ENCODE assay signal across 13 cellular contexts in genomic region chr11:67344264-67344663, GRCh38. TPM values are rescaled to one million over a fixed set of nuclear protein-coding genes. Genes with fewer than 3 reads are reported as not detected.
DNase-seq lines count a peak whose midpoint lies in the region; ATAC-seq and TF ChIP-seq lines count a peak whose summit lies in the region.
"Had no signal": no experiment of that assay in that cellular context is flagged by ENCODE, and none has a peak within 500 bp of the region (broad histone marks: within the 10 kb centered on the region; RNA-seq: fewer than 3 reads in every experiment).

No MANE protein-coding gene starts in this region.

- H3K9me2 ChIP-seq in PC-3 (replicated peaks; ENCODE audit: low read length), result no peaks in the 10 kb centered on the region

- no peaks in the 10 kb centered on the region for H3K9me3 Mint-ChIP-seq in activated CD8-positive, alpha-beta memory T cell treated with anti-CD3 and anti-CD28 coated beads, Interleukin-2, amount 10 ng/mL, durations not matched to agents 7 days and 5 days (ENCODE audit: low read depth)
- H3K9me3 Mint-ChIP-seq in activated naive CD8-positive, alpha-beta T cell treated with anti-CD3 and anti-CD28 coated beads for 36 hours, result no peaks in the 10 kb centered on the region

- H3K4me3 Mint-ChIP-seq in activated CD8-positive, alpha-beta memory T cell treated with anti-CD3 and anti-CD28 coated beads, Interleukin-2, amount 10 ng/mL, durations not matched to agents 7 days and 5 days, result no peak overlapping the region
- peak overlapping the region; percentile 38 for H3K4me3 Mint-ChIP-seq in activated naive CD8-positive, alpha-beta T cell treated with anti-CD3 and anti-CD28 coated beads for 36 hours

- peak; percentile 17 for ATAC-seq in activated CD8-positive, alpha-beta memory T cell treated with anti-CD3 and anti-CD28 coated beads, Interleukin-2, amount 10 ng/mL, durations not matched to agents 7 days and 5 days
- ATAC-seq in PC-3, result no peak
- ATAC-seq in stimulated activated naive CD8-positive, alpha-beta T cell treated with anti-CD3 and anti-CD28 coated beads, Interleukin-15, Interleukin-2, amounts not matched to agents 100 U/mL and 50 U/mL, for 24 hours, result peak; percentile 44
- ATAC-seq in HG02571 (IDR thresholded peaks at IDR 0.05; ENCODE audit: unreplicated experiment), result no peak
- ATAC-seq: esophagus mucosa had no signal

- peak overlapping the region; percentile 66 for H3K27ac Mint-ChIP-seq in activated CD8-positive, alpha-beta memory T cell treated with anti-CD3 and anti-CD28 coated beads, Interleukin-2, amount 10 ng/mL, durations not matched to agents 7 days and 5 days
- peak overlapping the region; percentile 85 for H3K27ac Mint-ChIP-seq in activated naive CD8-positive, alpha-beta T cell treated with anti-CD3 and anti-CD28 coated beads for 36 hours

- H3K4me1 ChIP-seq in PC-3 (ENCODE audit: insufficient read depth, low read length), result peaks cover 38% of the 10 kb centered on the region
- H3K4me1 ChIP-seq: HAP-1 had no signal

- DNase-seq in activated CD8-positive, alpha-beta memory T cell treated with anti-CD3 and anti-CD28 coated beads, Interleukin-2, amount 10 ng/mL, durations not matched to agents 7 days and 5 days, result no peak
- DNase-seq in activated CD8-positive, alpha-beta memory T cell treated with anti-CD3 and anti-CD28 coated beads for 24 hours, result no peak
- no peak for DNase-seq in PC-3
- DNase-seq in activated naive CD8-positive, alpha-beta T cell treated with anti-CD3 and anti-CD28 coated beads for 36 hours, result peak; percentile 17
- DNase-seq in stimulated activated naive CD8-positive, alpha-beta T cell treated with anti-CD3 and anti-CD28 coated beads, Interleukin-15, Interleukin-2, amounts not matched to agents 100 U/mL and 50 U/mL, for 24 hours, result no peak
- DNase-seq in SIG-M5 (lab: John Stamatoyannopoulos, UW), result no peak
- DNase-seq in substantia nigra (lab: John Stamatoyannopoulos, UW), result no peak
- DNase-seq: DMS53, NCI-H1092 treated with DMSO at 0.1 percent for 48 hours had no signal

- no peaks in the 10 kb centered on the region for H3K9me3 ChIP-seq in PC-3 (ENCODE audit: low read length)
- H3K9me3 ChIP-seq: HAP-1 had no signal

- H3F3A ChIP-seq in PC-3 (ENCODE audit: low read length, unreplicated experiment), result peaks cover 8% of the 10 kb centered on the region

- TF ChIP-seq CTCF in PC-3 (conservative IDR thresholded peaks at IDR 0.05; ENCODE audit: low read depth, low read length), result no peak

- H4K20me1 ChIP-seq in PC-3 (ENCODE audit: low read length), result no peaks in the 10 kb centered on the region

- no peaks in the 10 kb centered on the region for H3K79me2 ChIP-seq in PC-3 (ENCODE audit: low read length)

- H3K27me3 ChIP-seq in PC-3 (ENCODE audit: low read length), result no peaks in the 10 kb centered on the region

- intact Hi-C loops in PC-3 (cut with micrococcal nuclease), result loop anchor here (2.0 kb wide), 1 partner anchor 77 kb away; the partner anchor contains the start of gene GRK2

- CTCF ChIA-PET in activated CD8-positive, alpha-beta memory T cell treated with anti-CD3 and anti-CD28 coated beads, Interleukin-2, amount 10 ng/mL, durations not matched to agents 7 days and 5 days (lab: Charles Lee), result interaction anchor here (0.7 to 4.5 kb wide), 5 partner anchors 14 to 37 kb away, joined by 4 to 55 read pairs (median 24); partner anchors contain the start of gene CLCF1
- CTCF ChIA-PET in PC-3 (lab: Charles Lee), result interaction anchor here (0.6 to 3.0 kb wide), 3 partner anchors 21 to 37 kb away, joined by 3 to 55 read pairs (median 9); no protein-coding TSS in a partner anchor

- H3K4me3 ChIP-seq in PC-3 (ENCODE audit: low read length), result no peak overlapping the region
- H3K4me3 ChIP-seq: HAP-1, lung had no signal

- no peak overlapping the region for H2AFZ ChIP-seq in PC-3 (ENCODE audit: low read length)

- H3K36me3 ChIP-seq in PC-3 (ENCODE audit: low read depth, low read length), result no peaks in the 10 kb centered on the region
- H3K36me3 ChIP-seq: HAP-1 had no signal

- no peaks in the 10 kb centered on the region for H3K36me3 Mint-ChIP-seq in activated CD8-positive, alpha-beta memory T cell treated with anti-CD3 and anti-CD28 coated beads, Interleukin-2, amount 10 ng/mL, durations not matched to agents 7 days and 5 days
- no peaks in the 10 kb centered on the region for H3K36me3 Mint-ChIP-seq in activated naive CD8-positive, alpha-beta T cell treated with anti-CD3 and anti-CD28 coated beads for 36 hours

- H3K4me1 Mint-ChIP-seq in activated CD8-positive, alpha-beta memory T cell treated with anti-CD3 and anti-CD28 coated beads, Interleukin-2, amount 10 ng/mL, durations not matched to agents 7 days and 5 days, result peaks cover 29% of the 10 kb centered on the region
- H3K4me1 Mint-ChIP-seq in activated naive CD8-positive, alpha-beta T cell treated with anti-CD3 and anti-CD28 coated beads for 36 hours, result peaks cover 32% of the 10 kb centered on the region

- peak overlapping the region; percentile 95 for H3K27ac ChIP-seq in PC-3 (ENCODE audit: low read length)
- no peak overlapping the region for H3K27ac ChIP-seq in substantia nigra (ENCODE audit: low read depth, low read length, poor library complexity, severe bottlenecking)

- peak overlapping the region; percentile 80; the same call in 1 of the 2 replicates for H3K9ac ChIP-seq in PC-3 (ENCODE audit: low read length)

- no TSS peak for BruUV-seq in PC-3 (replicated peaks; lab: Mats Ljungman, UMichigan)

- POLR2A ChIA-PET in PC-3 (lab: Charles Lee; ENCODE audit: unreplicated experiment), result no interaction called here

- H3K4me2 ChIP-seq in PC-3 (ENCODE audit: low read length), result no peak overlapping the region; the same call in 1 of the 2 replicates

- no peaks in the 10 kb centered on the region for H3K27me3 Mint-ChIP-seq in activated CD8-positive, alpha-beta memory T cell treated with anti-CD3 and anti-CD28 coated beads, Interleukin-2, amount 10 ng/mL, durations not matched to agents 7 days and 5 days
- no peaks in the 10 kb centered on the region for H3K27me3 Mint-ChIP-seq in activated naive CD8-positive, alpha-beta T cell treated with anti-CD3 and anti-CD28 coated beads for 36 hours

RNA-seq across cellular contexts. Expression of gene POLD4, which starts 9.1 kb away (rescaled TPM):
- 10 to 100 TPM; 36.5 to 49.6 TPM for total RNA-seq in activated CD8-positive, alpha-beta memory T cell treated with anti-CD3 and anti-CD28 coated beads, Interleukin-2, amount 10 ng/mL, durations not matched to agents 7 days and 5 days
- total RNA-seq in PC-3 (2014; rRNA removed), result 78.5 and 81.5 TPM in 2 replicates
- total RNA-seq in activated naive CD8-positive, alpha-beta T cell treated with anti-CD3 and anti-CD28 coated beads for 36 hours, result 10 to 100 TPM; 28.5 to 28.6 TPM

RNA-seq across cellular contexts. Expression of gene CLCF1, which starts 29.1 kb away (rescaled TPM):
- 1 to 10 TPM in 1 of 2 experiments, under 1 TPM in 1; 0.76 to 1.9 TPM for total RNA-seq in activated CD8-positive, alpha-beta memory T cell treated with anti-CD3 and anti-CD28 coated beads, Interleukin-2, amount 10 ng/mL, durations not matched to agents 7 days and 5 days
- total RNA-seq in PC-3 (2014; rRNA removed), result 48.3 and 63.5 TPM in 2 replicates
- under 1 TPM; 0.31 to 0.56 TPM for total RNA-seq in activated naive CD8-positive, alpha-beta T cell treated with anti-CD3 and anti-CD28 coated beads for 36 hours

RNA-seq across cellular contexts. Expression of gene SSH3, which starts 40.9 kb away (rescaled TPM):
- 10 to 100 TPM; 10.7 to 26.4 TPM for total RNA-seq in activated CD8-positive, alpha-beta memory T cell treated with anti-CD3 and anti-CD28 coated beads, Interleukin-2, amount 10 ng/mL, durations not matched to agents 7 days and 5 days
- total RNA-seq in PC-3 (2014; rRNA removed), result 35.1 and 52.4 TPM in 2 replicates
- total RNA-seq in activated naive CD8-positive, alpha-beta T cell treated with anti-CD3 and anti-CD28 coated beads for 36 hours, result 1 to 10 TPM; 4.6 to 4.7 TPM

RNA-seq across cellular contexts. Expression of gene RAD9A, which starts 47.5 kb away (rescaled TPM):
- total RNA-seq in activated CD8-positive, alpha-beta memory T cell treated with anti-CD3 and anti-CD28 coated beads, Interleukin-2, amount 10 ng/mL, durations not matched to agents 7 days and 5 days, result 10 to 100 TPM; 49.6 to 80.5 TPM
- 45.5 and 48.9 TPM in 2 replicates for total RNA-seq in PC-3 (2014; rRNA removed)
- total RNA-seq in activated naive CD8-positive, alpha-beta T cell treated with anti-CD3 and anti-CD28 coated beads for 36 hours, result 10 to 100 TPM; 31.2 to 33.7 TPM

RNA-seq across cellular contexts. Expression of gene ANKRD13D, which starts 55.2 kb away (rescaled TPM):
- total RNA-seq in activated CD8-positive, alpha-beta memory T cell treated with anti-CD3 and anti-CD28 coated beads, Interleukin-2, amount 10 ng/mL, durations not matched to agents 7 days and 5 days, result 100 to 1,000 TPM; 148 to 172 TPM
- total RNA-seq in PC-3 (2014; rRNA removed), result 58.9 and 63.9 TPM in 2 replicates
- 10 to 100 TPM; 52.0 to 55.7 TPM for total RNA-seq in activated naive CD8-positive, alpha-beta T cell treated with anti-CD3 and anti-CD28 coated beads for 36 hours

Comparison
In these comparisons a context has a peak if more than half of its experiments do, and no peak if none do; other contexts are left out.
1. ATAC-seq: peak in activated CD8-positive, alpha-beta memory T cell treated with anti-CD3 and anti-CD28 coated beads, Interleukin-2, amount 10 ng/mL, durations not matched to agents 7 days and 5 days (single experiment) and stimulated activated naive CD8-positive, alpha-beta T cell treated with anti-CD3 and anti-CD28 coated beads, Interleukin-15, Interleukin-2, amounts not matched to agents 100 U/mL and 50 U/mL, for 24 hours (single experiment); none in PC-3 (single experiment) and HG02571 (single experiment).
2. RNA of gene CLCF1, which starts 29.1 kb away (total RNA-seq): 48.3 to 63.5 TPM in PC-3; 0.76 to 1.9 TPM in activated CD8-positive, alpha-beta memory T cell treated with anti-CD3 and anti-CD28 coated beads, Interleukin-2, amount 10 ng/mL, durations not matched to agents 7 days and 5 days and 0.31 to 0.56 TPM in activated naive CD8-positive, alpha-beta T cell treated with anti-CD3 and anti-CD28 coated beads for 36 hours; every median in the first group is over 10 times any median in the second.